Comparison of ENCODE assay signal across 21 cellular contexts in genomic region chr12:52122904-52123303, GRCh38. TPM values are rescaled to one million over a fixed set of nuclear protein-coding genes. Genes with fewer than 3 reads are reported as not detected.
DNase-seq lines count a peak whose midpoint lies in the region; ATAC-seq, FAIRE-seq and TF ChIP-seq lines count a peak whose summit lies in the region.
"Had no signal": no experiment of that assay in that cellular context is flagged by ENCODE, and none has a peak within 500 bp of the region (broad histone marks: within the 10 kb centered on the region; RNA-seq: fewer than 3 reads in every experiment).

No MANE protein-coding gene starts in this region.

- peaks cover 0 to 2% (median 0%) of the 10 kb centered on the region in 8 donors for H3K9me3 Mint-ChIP-seq in CD4-positive, alpha-beta memory T cell

- no peak for FAIRE-seq in HepG2 (lab: Jason Lieb, UNC)

- intact Hi-C loops in OCI-LY7 (cut with micrococcal nuclease; ENCODE audit: unreplicated experiment) = no loop called here
- intact Hi-C loops in HepG2 (cut with micrococcal nuclease; ENCODE audit: unreplicated experiment) = loop anchor here (1.0 kb wide), 1 partner anchor 98 kb away; no protein-coding TSS in a partner anchor
- intact Hi-C loops in CD4-positive, alpha-beta memory T cell (cut with micrococcal nuclease) = loop anchor here (1.0 kb wide), 1 partner anchor 98 kb away; no protein-coding TSS in a partner anchor

- H3K9me3 ChIP-seq in OCI-LY7 (ENCODE audit: low read length) (no peaks in the 10 kb centered on the region), HepG2 (ENCODE audit: low read length) (no peaks in the 10 kb centered on the region), MG63 (no peaks in the 10 kb centered on the region)
- H3K9me3 ChIP-seq in CD4-positive, alpha-beta memory T cell (ENCODE audit: control insufficient read depth in 1 of 2, low read length in 2 of 2) = no peaks in the 10 kb centered on the region
- H3K9me3 ChIP-seq: Caco-2 had no signal

- BruUV-seq in OCI-LY7 (replicated peaks; lab: Mats Ljungman, UMichigan) = no TSS peak
- BruUV-seq in HepG2 (replicated peaks; lab: Mats Ljungman, UMichigan) = no TSS peak

- no peak for TF ChIP-seq POLR2A in HepG2 (IDR thresholded peaks at IDR 0.05; ENCODE audit: insufficient read depth in 1 of 2, low read depth in 2 of 2, low read length in 2 of 2)

- H3K4me2 ChIP-seq in OCI-LY7 (ENCODE audit: low read length) (peak overlapping the region; percentile 70), HepG2 (ENCODE audit: low read depth, low read length) (peak overlapping the region; percentile 49)
- H3K4me2 ChIP-seq: PC-9 had no signal

- H3K4me1 ChIP-seq in OCI-LY7 (ENCODE audit: insufficient read depth, low read length, poor library complexity, severe bottlenecking) (peaks cover 68% of the 10 kb centered on the region), HepG2 (ENCODE audit: insufficient read depth, low read length) (peaks cover 62% of the 10 kb centered on the region)
- H3K4me1 ChIP-seq in CD4-positive, alpha-beta memory T cell (ENCODE audit: insufficient read depth, low read length) = peaks cover 5% of the 10 kb centered on the region

- ATAC-seq in HepG2 (no peak), GM19467 (IDR thresholded peaks at IDR 0.05; ENCODE audit: unreplicated experiment) (no peak)

- H3K27me3 Mint-ChIP-seq in CD4-positive, alpha-beta memory T cell = peaks cover 8 to 33% of the 10 kb centered on the region in 2 donors

- CTCF ChIA-PET in OCI-LY7 (lab: Charles Lee; ENCODE audit: unreplicated experiment) = interaction anchor here (1.5 to 2.2 kb wide), 2 partner anchors 90 to 98 kb away, joined by 3 to 27 read pairs; no protein-coding TSS in a partner anchor
- CTCF ChIA-PET in HepG2 (lab: Yijun Ruan, JAX; ENCODE audit: low intra/inter-chr PET ratio, low total read pairs) = interaction anchor here (5.2 kb wide), 1 partner anchor 97 kb away, joined by 41 read pairs; no protein-coding TSS in a partner anchor
- CTCF ChIA-PET in CD4-positive, alpha-beta memory T cell (lab: Charles Lee; ENCODE audit: partially characterized antibody) = interaction anchor here (1.0 to 4.5 kb wide), 6 partner anchors 9 to 762 kb away, joined by 3 to 41 read pairs (median 4); no protein-coding TSS in a partner anchor

- no peaks in the 10 kb centered on the region for H3K36me3 Mint-ChIP-seq in CD4-positive, alpha-beta memory T cell

- in situ Hi-C loops in GM13977 (cut with MboI; ENCODE audit: low pct_unique_long_range_greater_than_20kb, low sequenced_read_pairs, unreplicated experiment) = loop anchor here (10.0 kb wide), 1 partner anchor 98 kb away; no protein-coding TSS in a partner anchor
- in situ Hi-C loops in HepG2 (cut with HindIII; ENCODE audit: extremely low pct_ligation_motif_present, low pct_unique_long_range_greater_than_20kb) = loop anchor here (5.0 kb wide), 1 partner anchor 96 kb away; no protein-coding TSS in a partner anchor

- H3K27me3 ChIP-seq in HepG2 (ENCODE audit: control insufficient read depth in 1 of 2, insufficient read depth in 2 of 2, low read length in 2 of 2) (peaks cover 4 to 35% of the 10 kb centered on the region in 2 experiments; a peak in 3 of 5 replicates), MG63 (no peaks in the 10 kb centered on the region)
- no peaks in the 10 kb centered on the region for H3K27me3 ChIP-seq in CD4-positive, alpha-beta memory T cell (ENCODE audit: insufficient read depth, low read length)

- H2AFZ ChIP-seq in OCI-LY7 (ENCODE audit: low read length) = no peak overlapping the region; the same call in 1 of the 2 replicates
- no peak overlapping the region for H2AFZ ChIP-seq in HepG2 (ENCODE audit: low read length)
- H2AFZ ChIP-seq: PC-9 had no signal

- H3K36me3 ChIP-seq in OCI-LY7 (ENCODE audit: insufficient read depth, low read length) (no peaks in the 10 kb centered on the region), HepG2 (replicated peaks in 1 of 2; ENCODE audit: control insufficient read depth in 1 of 2, insufficient read depth in 2 of 2, low read length in 2 of 2) (no peaks in the 10 kb centered on the region), MG63 (no peaks in the 10 kb centered on the region)
- H3K36me3 ChIP-seq in CD4-positive, alpha-beta memory T cell (ENCODE audit: insufficient read depth, low read length) = no peaks in the 10 kb centered on the region

- H3K4me3 ChIP-seq in OCI-LY7 (ENCODE audit: low read depth, low read length, poor library complexity, severe bottlenecking) (no peak overlapping the region), HepG2 (replicated peaks in 1 of 3; ENCODE audit: insufficient read depth in 1 of 3, low read depth in 2 of 3, low read length in 3 of 3) (peak overlapping the region in 1 of 3 experiments; percentile 7; a peak in 1 of 6 replicates), MG63 (no peak overlapping the region)
- no peak overlapping the region for H3K4me3 ChIP-seq in CD4-positive, alpha-beta memory T cell (ENCODE audit: low read length in 2 of 2)
- H3K4me3 ChIP-seq: PC-9 had no signal

- WGBS in HepG2 (ENCODE audit: low lambda C conversion rate) = 15% methylated on average over 6 of the region's 7 CpGs

- POLR2A ChIA-PET in OCI-LY7 (lab: Charles Lee) (interaction anchor here (0.6 to 2.0 kb wide), 6 partner anchors 35 to 237 kb away, joined by 3 to 33 read pairs (median 4); no protein-coding TSS in a partner anchor), HepG2 (lab: Yijun Ruan, JAX) (interaction anchor here (1.4 kb wide), 1 partner anchor 90 kb away, joined by 3 read pairs; no protein-coding TSS in a partner anchor)
- POLR2A ChIA-PET in CD4-positive, alpha-beta memory T cell (lab: Charles Lee; ENCODE audit: partially characterized antibody) = no interaction called here

- no peak for TF ChIP-seq EP300 in HepG2 (IDR thresholded peaks at IDR 0.05; ENCODE audit: low read depth in 2 of 2, low read length in 2 of 2)
- no peak for TF ChIP-seq EP300 in HepG2 (CRISPR knock-in tag; IDR thresholded peaks at IDR 0.05; ENCODE audit: borderline replicate concordance)

- H3K4me1 Mint-ChIP-seq in CD4-positive, alpha-beta memory T cell = peaks cover 5 to 14% (median 7%) of the 10 kb centered on the region in 4 donors

- H3K27ac Mint-ChIP-seq in CD4-positive, alpha-beta memory T cell = no peak overlapping the region

- H3K27ac ChIP-seq in OCI-LY7 (ENCODE audit: low read depth, low read length, poor library complexity, severe bottlenecking) (peak overlapping the region; percentile 58), HepG2 (ENCODE audit: extremely low read length, insufficient read depth, low read length) (no peak overlapping the region)
- H3K27ac ChIP-seq in CD4-positive, alpha-beta memory T cell (ENCODE audit: low read depth, low read length) = no peak overlapping the region
- H3K27ac ChIP-seq: PC-9 had no signal

- no peak overlapping the region for H3K9ac ChIP-seq in HepG2 (ENCODE audit: insufficient read depth, low read depth, low read length)

- H3K9me2 ChIP-seq in OCI-LY7 (ENCODE audit: insufficient read depth, low read length) = no peaks in the 10 kb centered on the region

- no peaks in the 10 kb centered on the region; the same call in 1 of the 2 replicates for H3K79me2 ChIP-seq in OCI-LY7 (ENCODE audit: insufficient read depth, low read depth, low read length)
- H3K79me2 ChIP-seq in HepG2 (ENCODE audit: insufficient read depth, low read length) = no peaks in the 10 kb centered on the region

- TF ChIP-seq CTCF in GM13977 (IDR thresholded peaks at IDR 0.05; ENCODE audit: extremely low read depth, insufficient read depth, missing control alignments) = no peak
- no peak for TF ChIP-seq CTCF in OCI-LY7 (conservative IDR thresholded peaks at IDR 0.05; ENCODE audit: low read length)
- no peak for TF ChIP-seq CTCF in HepG2 (CRISPR knock-in tag; IDR thresholded peaks at IDR 0.05)

- peak; percentile 1 for DNase-seq in AG08396 (ENCODE audit: low spot score)
- peak; percentile 5 for DNase-seq in GM13977 (ENCODE audit: low spot score)
- DNase-seq in OCI-LY7 (ENCODE audit: low spot score) = no peak
- DNase-seq in HepG2 (ENCODE audit: low spot score) = no peak
- no peak for DNase-seq in activated CD8-positive, alpha-beta memory T cell treated with anti-CD3 and anti-CD28 coated beads, Interleukin-2, amount 50 U/mL, for 4 hours
- no peak for DNase-seq in CD4-positive, alpha-beta memory T cell
- no peak for DNase-seq in MG63
- DNase-seq: Caco-2, EL, IMR-90, Kasumi-1, NCI-H1105, NCI-H1694, NCI-H226, NCI-H526 treated with DMSO at 0.1 percent for 48 hours, PC-9, SW 1271 had no signal

- H3K4me3 Mint-ChIP-seq in CD4-positive, alpha-beta memory T cell = no peak overlapping the region

- H4K20me1 ChIP-seq in OCI-LY7 (ENCODE audit: insufficient read depth, low read length) (no peaks in the 10 kb centered on the region), HepG2 (ENCODE audit: insufficient read depth, low read length) (no peaks in the 10 kb centered on the region)

- no peak for TF ChIP-seq RAD21 in HepG2 (CRISPR knock-in tag; IDR thresholded peaks at IDR 0.05)

RNA-seq across cellular contexts. Expression of gene SMIM41, which starts 43.4 kb away (rescaled TPM):
- not detected in 2 replicates for total RNA-seq in OCI-LY7 (2014; rRNA removed; shearing (Covaris generic))
- total RNA-seq in OCI-LY7 (2022) (not detected in 2 replicates), HepG2 (2016; rRNA removed; fragmentation: Illumina TruSeq; extraction: Trizol) (not detected in 2 replicates)
- total RNA-seq in HepG2 (2016; cell fraction: cytosol; rRNA removed; fragmentation: Illumina TruSeq; extraction: Trizol; ENCODE audit: low read depth) = not detected in 2 replicates
- total RNA-seq in HepG2 (2016; cell fraction: insoluble cytoplasmic fraction; rRNA removed; fragmentation: Illumina TruSeq; extraction: Trizol) = not detected in 2 replicates
- total RNA-seq in HepG2 (2016; cell fraction: membrane; rRNA removed; fragmentation: Illumina TruSeq; extraction: Trizol) = not detected in 2 replicates
- total RNA-seq in HepG2 (2016; cell fraction: nucleus; rRNA removed; fragmentation: Illumina TruSeq; extraction: Trizol) = not detected in 2 replicates
- polyA plus RNA-seq in HepG2 (2011; rRNA removed) = 0.07 TPM in 1 of 2 replicates, not detected in the other
- not detected in 2 replicates for polyA plus RNA-seq in HepG2 (2011; cell fraction: cytosol; rRNA removed)
- polyA plus RNA-seq in HepG2 (2011; cell fraction: nucleus; rRNA removed) = not detected in 2 replicates
- polyA plus RNA-seq in HepG2 (2012) = not detected in 2 replicates
- not detected in 2 replicates for polyA plus RNA-seq in HepG2 (2016; cell fraction: cytosol; fragmentation: Illumina TruSeq; extraction: Trizol; ENCODE audit: low read depth)
- not detected in 2 replicates for polyA plus RNA-seq in HepG2 (2016; cell fraction: insoluble cytoplasmic fraction; fragmentation: Illumina TruSeq; extraction: Trizol; ENCODE audit: low read depth)
- not detected in 2 replicates for polyA plus RNA-seq in HepG2 (2016; cell fraction: membrane; fragmentation: Illumina TruSeq; extraction: Trizol; ENCODE audit: low read depth)
- polyA plus RNA-seq in HepG2 (2016; cell fraction: nucleus; fragmentation: Illumina TruSeq; extraction: Trizol; ENCODE audit: insufficient read depth, low read depth) = not detected in 2 replicates
- polyA minus RNA-seq in HepG2 (2011; rRNA and poly(A)+ RNA removed; ENCODE audit: low replicate concordance) = not detected in 2 replicates
- polyA minus RNA-seq in HepG2 (2011; cell fraction: cytosol; rRNA and poly(A)+ RNA removed) = not detected in 2 replicates
- polyA minus RNA-seq in HepG2 (2011; cell fraction: nucleus; rRNA and poly(A)+ RNA removed) = 0.39 TPM in 1 of 2 replicates, not detected in the other
- total RNA-seq in CD4-positive, alpha-beta memory T cell = not detected
- polyA plus RNA-seq in CD4-positive, alpha-beta memory T cell = not detected
- not detected in 2 replicates for total RNA-seq in MG63 (2014; rRNA removed; shearing (Covaris generic); ENCODE audit: low replicate concordance)
- total RNA-seq: A172, Caco-2, HT-29, IMR-90, PC-9, SK-MEL-5 had no signal
- polyA plus RNA-seq: IMR-90 had no signal

RNA-seq across cellular contexts. Expression of gene ATG101, which starts 53.1 kb away (rescaled TPM):
- total RNA-seq in OCI-LY7 (2014; rRNA removed; shearing (Covaris generic)) = 53.9 and 65.5 TPM in 2 replicates
- total RNA-seq in OCI-LY7 (2022) (30.7 and 38.0 TPM in 2 replicates), HepG2 (2016; rRNA removed; fragmentation: Illumina TruSeq; extraction: Trizol) (66.7 and 67.7 TPM in 2 replicates)
- total RNA-seq in HepG2 (2016; cell fraction: cytosol; rRNA removed; fragmentation: Illumina TruSeq; extraction: Trizol; ENCODE audit: low read depth) = 24.9 and 31.4 TPM in 2 replicates
- 67.1 and 68.7 TPM in 2 replicates for total RNA-seq in HepG2 (2016; cell fraction: insoluble cytoplasmic fraction; rRNA removed; fragmentation: Illumina TruSeq; extraction: Trizol)
- total RNA-seq in HepG2 (2016; cell fraction: membrane; rRNA removed; fragmentation: Illumina TruSeq; extraction: Trizol) = 38.8 and 52.9 TPM in 2 replicates
- 31.7 and 32.7 TPM in 2 replicates for total RNA-seq in HepG2 (2016; cell fraction: nucleus; rRNA removed; fragmentation: Illumina TruSeq; extraction: Trizol)
- polyA plus RNA-seq in HepG2 (2011; rRNA removed) = 58.2 and 60.2 TPM in 2 replicates
- polyA plus RNA-seq in HepG2 (2011; cell fraction: cytosol; rRNA removed) = 84.5 and 95.4 TPM in 2 replicates
- 55.3 and 57.9 TPM in 2 replicates for polyA plus RNA-seq in HepG2 (2011; cell fraction: nucleus; rRNA removed)
- polyA plus RNA-seq in HepG2 (2012) = 27.2 and 33.1 TPM in 2 replicates
- 16.9 and 28.4 TPM in 2 replicates for polyA plus RNA-seq in HepG2 (2016; cell fraction: cytosol; fragmentation: Illumina TruSeq; extraction: Trizol; ENCODE audit: low read depth)
- polyA plus RNA-seq in HepG2 (2016; cell fraction: insoluble cytoplasmic fraction; fragmentation: Illumina TruSeq; extraction: Trizol; ENCODE audit: low read depth) = 57.3 and 61.7 TPM in 2 replicates
- 24.0 and 35.4 TPM in 2 replicates for polyA plus RNA-seq in HepG2 (2016; cell fraction: membrane; fragmentation: Illumina TruSeq; extraction: Trizol; ENCODE audit: low read depth)
- 51.5 and 54.0 TPM in 2 replicates for polyA plus RNA-seq in HepG2 (2016; cell fraction: nucleus; fragmentation: Illumina TruSeq; extraction: Trizol; ENCODE audit: insufficient read depth, low read depth)
- polyA minus RNA-seq in HepG2 (2011; rRNA and poly(A)+ RNA removed; ENCODE audit: low replicate concordance) = 106 and 147 TPM in 2 replicates
- polyA minus RNA-seq in HepG2 (2011; cell fraction: cytosol; rRNA and poly(A)+ RNA removed) = 15.6 and 16.2 TPM in 2 replicates
- polyA minus RNA-seq in HepG2 (2011; cell fraction: nucleus; rRNA and poly(A)+ RNA removed) = 12.8 and 16.7 TPM in 2 replicates
- total RNA-seq in CD4-positive, alpha-beta memory T cell = 10 to 100 TPM; 24.4 to 27.0 TPM
- 10 to 100 TPM; 22.2 to 27.1 TPM for polyA plus RNA-seq in CD4-positive, alpha-beta memory T cell
- 45.4 and 110 TPM in 2 replicates for total RNA-seq in MG63 (2014; rRNA removed; shearing (Covaris generic); ENCODE audit: low replicate concordance)

Comparison
In these comparisons a context has a peak if more than half of its experiments do, and no peak if none do; other contexts are left out.
1. DNase-seq: peak in AG08396 (single experiment) and GM13977 (single experiment); none in OCI-LY7 (single experiment), HepG2 (single experiment), activated CD8-positive, alpha-beta memory T cell treated with anti-CD3 and anti-CD28 coated beads, Interleukin-2, amount 50 U/mL, for 4 hours (single experiment), CD4-positive, alpha-beta memory T cell (0 of 5) and MG63 (single experiment).